ENCODE assay signal across 19 cellular contexts in the genomic region with DNA sequence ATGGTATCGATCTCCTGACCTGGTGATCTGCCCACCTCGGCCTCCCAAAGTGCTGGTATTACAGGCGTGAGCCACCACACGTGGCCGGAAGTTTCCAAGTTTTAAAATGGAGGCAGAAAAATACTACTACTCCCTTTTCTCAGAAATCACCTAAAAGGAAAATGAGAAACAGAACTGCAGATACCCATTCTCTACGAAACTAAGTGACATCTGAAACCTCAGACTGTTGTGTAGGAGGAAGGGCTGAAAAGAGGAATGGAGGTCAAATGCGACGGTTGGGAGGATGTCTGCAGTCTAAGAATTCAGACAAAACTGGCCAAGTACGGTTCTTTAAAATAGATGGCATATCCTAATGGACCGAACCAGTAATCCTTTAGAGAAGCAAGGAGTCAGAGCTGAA. TPM values are rescaled to one million over a fixed set of nuclear protein-coding genes. Genes with fewer than 3 reads are reported as not detected.
DNase-seq lines count a peak whose midpoint lies in the region; ATAC-seq and TF ChIP-seq lines count a peak whose summit lies in the region.
"Had no signal": no experiment of that assay in that cellular context is flagged by ENCODE, and none has a peak within 500 bp of the region (broad histone marks: within the 10 kb centered on the region; RNA-seq: fewer than 3 reads in every experiment).

No MANE protein-coding gene starts in this region.

- H3K4me1 Mint-ChIP-seq in activated naive CD8-positive, alpha-beta T cell treated with anti-CD3 and anti-CD28 coated beads for 36 hours = peaks cover 7% of the 10 kb centered on the region
- H3K4me1 Mint-ChIP-seq in activated naive CD8-positive, alpha-beta T cell treated with anti-CD3 and anti-CD28 coated beads, Interleukin-2, amount 50 U/mL, for 24 hours = peaks cover 5% of the 10 kb centered on the region
- H3K4me1 Mint-ChIP-seq in T-helper 1 cell treated with Interleukin-12 subunit alpha and Interleukin-12 subunit beta and Interleukin-4 antibody, amounts not matched to agents 30 μg/mL and 1 μg/mL, for 36 hours (ENCODE audit: low read depth) = peaks cover 21% of the 10 kb centered on the region
- H3K4me1 Mint-ChIP-seq in T-cell (peaks cover 3 to 13% (median 5%) of the 10 kb centered on the region in 3 donors), endothelial cell (ENCODE audit: unreplicated experiment) (peaks cover 15% of the 10 kb centered on the region)
- H3K4me1 Mint-ChIP-seq: CD14-positive monocyte had no signal

- peaks cover 20% of the 10 kb centered on the region for H3K36me3 Mint-ChIP-seq in activated naive CD8-positive, alpha-beta T cell treated with anti-CD3 and anti-CD28 coated beads for 36 hours
- peaks cover 29% of the 10 kb centered on the region for H3K36me3 Mint-ChIP-seq in activated naive CD8-positive, alpha-beta T cell treated with anti-CD3 and anti-CD28 coated beads, Interleukin-2, amount 50 U/mL, for 24 hours (ENCODE audit: low read depth)
- peaks cover 59% of the 10 kb centered on the region for H3K36me3 Mint-ChIP-seq in T-helper 1 cell treated with Interleukin-12 subunit alpha and Interleukin-12 subunit beta and Interleukin-4 antibody, amounts not matched to agents 30 μg/mL and 1 μg/mL, for 36 hours (ENCODE audit: low read depth)
- H3K36me3 Mint-ChIP-seq in T-cell (peaks cover 65% of the 10 kb centered on the region), endothelial cell (ENCODE audit: low read depth, unreplicated experiment) (peaks cover 34% of the 10 kb centered on the region)

- H3K4me3 Mint-ChIP-seq in activated naive CD8-positive, alpha-beta T cell treated with anti-CD3 and anti-CD28 coated beads for 36 hours = no peak overlapping the region
- no peak overlapping the region for H3K4me3 Mint-ChIP-seq in activated naive CD8-positive, alpha-beta T cell treated with anti-CD3 and anti-CD28 coated beads, Interleukin-2, amount 50 U/mL, for 24 hours
- peak overlapping the region; percentile 6 for H3K4me3 Mint-ChIP-seq in T-helper 1 cell treated with Interleukin-12 subunit alpha and Interleukin-12 subunit beta and Interleukin-4 antibody, amounts not matched to agents 30 μg/mL and 1 μg/mL, for 36 hours
- H3K4me3 Mint-ChIP-seq in T-cell = no peak overlapping the region
- H3K4me3 Mint-ChIP-seq in endothelial cell (ENCODE audit: unreplicated experiment) = no peak overlapping the region
- H3K4me3 Mint-ChIP-seq: CD14-positive monocyte had no signal

- peak overlapping the region; percentile 10 for H3K27ac Mint-ChIP-seq in activated naive CD8-positive, alpha-beta T cell treated with anti-CD3 and anti-CD28 coated beads for 36 hours
- no peak overlapping the region for H3K27ac Mint-ChIP-seq in activated naive CD8-positive, alpha-beta T cell treated with anti-CD3 and anti-CD28 coated beads, Interleukin-2, amount 50 U/mL, for 24 hours
- no peak overlapping the region for H3K27ac Mint-ChIP-seq in T-helper 1 cell treated with Interleukin-12 subunit alpha and Interleukin-12 subunit beta and Interleukin-4 antibody, amounts not matched to agents 30 μg/mL and 1 μg/mL, for 36 hours
- H3K27ac Mint-ChIP-seq in T-cell (no peak overlapping the region), endothelial cell (ENCODE audit: unreplicated experiment) (no peak overlapping the region)

- H3K9me3 Mint-ChIP-seq in activated naive CD8-positive, alpha-beta T cell treated with anti-CD3 and anti-CD28 coated beads for 36 hours = no peaks in the 10 kb centered on the region
- H3K9me3 Mint-ChIP-seq in activated naive CD8-positive, alpha-beta T cell treated with anti-CD3 and anti-CD28 coated beads, Interleukin-2, amount 50 U/mL, for 24 hours = no peaks in the 10 kb centered on the region
- no peaks in the 10 kb centered on the region for H3K9me3 Mint-ChIP-seq in T-helper 1 cell treated with Interleukin-12 subunit alpha and Interleukin-12 subunit beta and Interleukin-4 antibody, amounts not matched to agents 30 μg/mL and 1 μg/mL, for 36 hours
- H3K9me3 Mint-ChIP-seq in T-cell (no peaks in the 10 kb centered on the region), endothelial cell (ENCODE audit: unreplicated experiment) (no peaks in the 10 kb centered on the region)
- H3K9me3 Mint-ChIP-seq: CD14-positive monocyte had no signal

- CTCF ChIA-PET in T-cell (lab: Charles Lee) = no interaction called here

- no peak for DNase-seq in activated naive CD8-positive, alpha-beta T cell treated with anti-CD3 and anti-CD28 coated beads for 36 hours
- no peak for DNase-seq in activated naive CD8-positive, alpha-beta T cell treated with anti-CD3 and anti-CD28 coated beads, Interleukin-2, amount 50 U/mL, for 24 hours
- no peak for DNase-seq in mucosa of gallbladder (ENCODE audit: low spot score)
- DNase-seq in T-cell = no peak
- no peak for DNase-seq in endothelial cell (ENCODE audit: low spot score)
- DNase-seq: COR-L47, DMS153, EL, KG1, NCI-H1105 treated with DMSO at 0.1 percent for 48 hours, NCI-H187 treated with DMSO at 0.1 percent for 48 hours, NCI-H446, NCI-H748 treated with DMSO at 0.1 percent for 48 hours had no signal

- TF ChIP-seq CTCF in endothelial cell (IDR thresholded peaks at IDR 0.05; ENCODE audit: unreplicated experiment) = no peak

- no peaks in the 10 kb centered on the region for H3K27me3 Mint-ChIP-seq in activated naive CD8-positive, alpha-beta T cell treated with anti-CD3 and anti-CD28 coated beads for 36 hours
- H3K27me3 Mint-ChIP-seq in activated naive CD8-positive, alpha-beta T cell treated with anti-CD3 and anti-CD28 coated beads, Interleukin-2, amount 50 U/mL, for 24 hours = no peaks in the 10 kb centered on the region
- no peaks in the 10 kb centered on the region for H3K27me3 Mint-ChIP-seq in T-helper 1 cell treated with Interleukin-12 subunit alpha and Interleukin-12 subunit beta and Interleukin-4 antibody, amounts not matched to agents 30 μg/mL and 1 μg/mL, for 36 hours (ENCODE audit: low read depth)
- H3K27me3 Mint-ChIP-seq in T-cell = no peaks in the 10 kb centered on the region
- no peaks in the 10 kb centered on the region for H3K27me3 Mint-ChIP-seq in endothelial cell (ENCODE audit: unreplicated experiment)

- ATAC-seq in activated naive CD8-positive, alpha-beta T cell treated with anti-CD3 and anti-CD28 coated beads, Interleukin-2, amount 50 U/mL, for 24 hours = no peak
- ATAC-seq in HG02678 (IDR thresholded peaks at IDR 0.05; ENCODE audit: unreplicated experiment) = peak; percentile 61
- ATAC-seq in T-cell (replicated peaks in 1 of 4) = no peak
- ATAC-seq: HCT116 had no signal

- POLR2A ChIA-PET in T-cell (lab: Charles Lee) = interaction anchor here in 1 of 2 donors (0.6 kb wide), 1 partner anchor 57 kb away, joined by 4 read pairs; no protein-coding TSS in a partner anchor

RNA-seq across cellular contexts. Expression of a gene that starts 24.1 kb away (rescaled TPM):
- total RNA-seq in activated naive CD8-positive, alpha-beta T cell treated with anti-CD3 and anti-CD28 coated beads for 36 hours = 10 to 100 TPM; 38.4 to 41.0 TPM
- total RNA-seq in mucosa of gallbladder = 45.6 TPM
- total RNA-seq in T-cell = 10 to 100 TPM; 54.2 to 90.3 (median 59.9) TPM
- total RNA-seq in endothelial cell (ENCODE audit: unreplicated experiment) = 33.4 TPM

RNA-seq across cellular contexts. Expression of a gene that starts 24.2 kb away (rescaled TPM):
- total RNA-seq in activated naive CD8-positive, alpha-beta T cell treated with anti-CD3 and anti-CD28 coated beads for 36 hours = under 1 TPM; 0.08 to 0.12 TPM
- 0.09 TPM for total RNA-seq in mucosa of gallbladder
- total RNA-seq in T-cell = under 1 TPM; 0.07 to 0.23 (median 0.12) TPM
- 0.69 TPM for total RNA-seq in endothelial cell (ENCODE audit: unreplicated experiment)
- total RNA-seq: A673, MCF 10A had no signal

RNA-seq across cellular contexts. Expression of a gene that starts 31.5 kb away (rescaled TPM):
- 10 to 100 TPM; 11.5 to 11.9 TPM for total RNA-seq in activated naive CD8-positive, alpha-beta T cell treated with anti-CD3 and anti-CD28 coated beads for 36 hours
- total RNA-seq in mucosa of gallbladder (84.3 TPM), T-cell (10 to 100 TPM; 26.7 to 55.5 (median 41.5) TPM), endothelial cell (ENCODE audit: unreplicated experiment) (130 TPM)

RNA-seq across cellular contexts. Expression of a gene that starts 31.6 kb away (rescaled TPM):
- under 1 TPM; 0.42 to 0.78 TPM for total RNA-seq in activated naive CD8-positive, alpha-beta T cell treated with anti-CD3 and anti-CD28 coated beads for 36 hours
- 13.4 TPM for total RNA-seq in mucosa of gallbladder
- 10 to 100 TPM in 1 of 5 donors, 1 to 10 TPM in 4; 3.5 to 12.4 (median 5.4) TPM for total RNA-seq in T-cell
- total RNA-seq in endothelial cell (ENCODE audit: unreplicated experiment) = 41.7 TPM
